19 cellular contexts compared by ENCODE assay signal in the genomic region with DNA sequence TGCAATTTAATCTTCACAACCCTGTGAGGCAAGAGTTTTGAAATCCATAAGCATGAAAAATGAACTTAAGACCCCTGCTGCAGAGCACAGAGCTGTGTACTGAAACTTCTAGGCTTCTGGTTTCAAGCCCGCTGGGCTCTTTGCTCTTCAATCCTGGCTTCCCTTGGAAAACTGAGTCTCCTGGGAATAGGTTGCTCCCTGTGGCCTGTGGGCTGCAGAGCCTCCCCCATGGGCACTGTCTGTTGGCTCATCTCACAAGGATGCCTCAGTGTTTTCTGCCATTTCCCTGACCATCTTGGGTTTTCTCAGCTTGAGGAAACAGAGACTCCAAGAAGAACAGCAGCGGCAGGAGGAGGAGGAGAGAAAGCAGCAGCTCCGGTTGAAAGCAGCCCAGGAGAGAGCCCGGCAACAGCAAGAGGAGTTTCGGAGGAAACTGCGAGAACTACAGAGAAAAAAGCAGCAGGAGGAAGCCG. TPM values are rescaled to one million over a fixed set of nuclear protein-coding genes. Genes with fewer than 3 reads are reported as not detected.
DNase-seq lines count a peak whose midpoint lies in the region; ATAC-seq, FAIRE-seq and TF ChIP-seq lines count a peak whose summit lies in the region.
"Had no signal": no experiment of that assay in that cellular context is flagged by ENCODE, and none has a peak within 500 bp of the region (broad histone marks: within the 10 kb centered on the region; RNA-seq: fewer than 3 reads in every experiment).

No MANE protein-coding gene starts in this region.

- no peaks in the 10 kb centered on the region for H3K79me2 ChIP-seq in HepG2 (ENCODE audit: insufficient read depth, low read length)

- no peak for TF ChIP-seq POLR2A in HepG2 (IDR thresholded peaks at IDR 0.05; ENCODE audit: insufficient read depth in 1 of 2, low read depth in 2 of 2, low read length in 2 of 2)
- TF ChIP-seq POLR2A in transverse colon (IDR thresholded peaks at IDR 0.05): no peak

- no peak overlapping the region for H3K4me2 ChIP-seq in HepG2 (ENCODE audit: low read depth, low read length)

- no TSS peak for BruUV-seq in HepG2 (replicated peaks; lab: Mats Ljungman, UMichigan)

- no peaks in the 10 kb centered on the region for H3K27me3 ChIP-seq in BE2C
- H3K27me3 ChIP-seq in endodermal cell (ENCODE audit: control insufficient read depth, insufficient read depth, low read length, poor library complexity, severe bottlenecking): no peaks in the 10 kb centered on the region
- no peaks in the 10 kb centered on the region for H3K27me3 ChIP-seq in HepG2 (ENCODE audit: control insufficient read depth in 1 of 2, insufficient read depth in 2 of 2, low read length in 2 of 2)
- no peaks in the 10 kb centered on the region for H3K27me3 ChIP-seq in transverse colon

- no peak overlapping the region for H3K27ac Mint-ChIP-seq in endodermal cell

- H3K27ac ChIP-seq in endodermal cell (ENCODE audit: low read depth, low read length) (no peak overlapping the region), HepG2 (ENCODE audit: extremely low read length, insufficient read depth, low read length) (no peak overlapping the region), transverse colon (no peak overlapping the region)
- H3K27ac ChIP-seq: RWPE1 had no signal

- H3K9me3 ChIP-seq in BE2C: no peaks in the 10 kb centered on the region
- no peaks in the 10 kb centered on the region for H3K9me3 ChIP-seq in endodermal cell (ENCODE audit: control insufficient read depth, low read length)
- no peaks in the 10 kb centered on the region for H3K9me3 ChIP-seq in HepG2 (ENCODE audit: low read length)
- no peaks in the 10 kb centered on the region for H3K9me3 ChIP-seq in transverse colon

- H3K27me3 Mint-ChIP-seq in endodermal cell (ENCODE audit: insufficient read depth): no peaks in the 10 kb centered on the region
- H3K27me3 Mint-ChIP-seq in activated T-cell treated with anti-CD3 and anti-CD28 coated beads, Interleukin-2, amount 50 U/mL, for 4 hours (ENCODE audit: low read depth): peaks cover 11% of the 10 kb centered on the region

- H2AFZ ChIP-seq in HepG2 (ENCODE audit: low read length): no peak overlapping the region

- H3K9me3 Mint-ChIP-seq in endodermal cell: no peaks in the 10 kb centered on the region
- no peaks in the 10 kb centered on the region for H3K9me3 Mint-ChIP-seq in activated T-cell treated with anti-CD3 and anti-CD28 coated beads, Interleukin-2, amount 50 U/mL, for 4 hours
- H3K9me3 Mint-ChIP-seq: CD4-positive, alpha-beta memory T cell had no signal

- intact Hi-C loops in HepG2 (cut with micrococcal nuclease; ENCODE audit: unreplicated experiment): no loop called here
- intact Hi-C loops in transverse colon (cut with DNase I; ENCODE audit: low total_unique reads): no loop called here

- in situ Hi-C loops in HepG2 (cut with HindIII; ENCODE audit: extremely low pct_ligation_motif_present, low pct_unique_long_range_greater_than_20kb): no loop called here
- in situ Hi-C loops in transverse colon (cut with MboI; ENCODE audit: low pct_ligation_motif_present in 1 of 4, low pct_unique_long_range_greater_than_20kb in 1 of 4, low sequenced_read_pairs in 3 of 4): loop anchor here in 1 of 4 donors (25.0 kb wide), 1 partner anchor 332 kb away; no protein-coding TSS in a partner anchor

- TF ChIP-seq CTCF in BE2C (IDR thresholded peaks at IDR 0.05; ENCODE audit: low read depth, low read length): no peak
- no peak for TF ChIP-seq CTCF in endodermal cell (conservative IDR thresholded peaks at IDR 0.05)
- TF ChIP-seq CTCF in HepG2 (CRISPR knock-in tag; IDR thresholded peaks at IDR 0.05): no peak
- TF ChIP-seq CTCF in transverse colon (IDR thresholded peaks at IDR 0.05): no peak

- ATAC-seq in HepG2 (peak; percentile 44), HG03460 (IDR thresholded peaks at IDR 0.05; ENCODE audit: unreplicated experiment) (no peak)
- no peak for ATAC-seq in activated T-cell treated with anti-CD3 and anti-CD28 coated beads, Interleukin-2, amount 50 U/mL, for 4 hours
- ATAC-seq: PC-3 had no signal

- POLR2A ChIA-PET in HepG2 (lab: Yijun Ruan, JAX): no interaction called here

- H3K4me1 Mint-ChIP-seq in endodermal cell: peaks cover 4% of the 10 kb centered on the region
- H3K4me1 Mint-ChIP-seq in activated T-cell treated with anti-CD3 and anti-CD28 coated beads, Interleukin-2, amount 50 U/mL, for 4 hours (ENCODE audit: low read depth): no peaks in the 10 kb centered on the region

- no peaks in the 10 kb centered on the region for H3K4me1 ChIP-seq in BE2C
- H3K4me1 ChIP-seq in endodermal cell (ENCODE audit: control insufficient read depth, insufficient read depth, low read length): no peaks in the 10 kb centered on the region
- H3K4me1 ChIP-seq in HepG2 (ENCODE audit: insufficient read depth, low read length): no peaks in the 10 kb centered on the region
- H3K4me1 ChIP-seq in transverse colon: no peaks in the 10 kb centered on the region

- no peak overlapping the region for H3K4me3 ChIP-seq in BE2C (ENCODE audit: low read depth, low read length)
- no peak overlapping the region for H3K4me3 ChIP-seq in endodermal cell (ENCODE audit: low read length)
- no peak overlapping the region for H3K4me3 ChIP-seq in HepG2 (replicated peaks in 1 of 3; ENCODE audit: insufficient read depth in 1 of 3, low read depth in 2 of 3, low read length in 3 of 3)
- no peak overlapping the region for H3K4me3 ChIP-seq in transverse colon

- no peak for FAIRE-seq in HepG2 (lab: Jason Lieb, UNC)
- FAIRE-seq: GM19239 had no signal

- TF ChIP-seq EP300 in HepG2 (IDR thresholded peaks at IDR 0.05; ENCODE audit: low read depth in 2 of 2, low read length in 2 of 2) (no peak), HepG2 (CRISPR knock-in tag; IDR thresholded peaks at IDR 0.05; ENCODE audit: borderline replicate concordance) (no peak), transverse colon (IDR thresholded peaks at IDR 0.05; ENCODE audit: low read depth) (no peak)

- H4K20me1 ChIP-seq in HepG2 (ENCODE audit: insufficient read depth, low read length): no peaks in the 10 kb centered on the region

- no peak for TF ChIP-seq RAD21 in HepG2 (CRISPR knock-in tag; IDR thresholded peaks at IDR 0.05)

- no peak overlapping the region for H3K9ac ChIP-seq in endodermal cell (ENCODE audit: extremely low read depth, low read length, poor library complexity, severe bottlenecking)
- no peak overlapping the region for H3K9ac ChIP-seq in HepG2 (ENCODE audit: insufficient read depth, low read depth, low read length)

- no peaks in the 10 kb centered on the region for H3K36me3 Mint-ChIP-seq in endodermal cell (ENCODE audit: low read depth)
- H3K36me3 Mint-ChIP-seq in activated T-cell treated with anti-CD3 and anti-CD28 coated beads, Interleukin-2, amount 50 U/mL, for 4 hours (ENCODE audit: insufficient read depth): no peaks in the 10 kb centered on the region
- H3K36me3 Mint-ChIP-seq: CD4-positive, alpha-beta memory T cell had no signal

- H3K4me3 Mint-ChIP-seq in endodermal cell: no peak overlapping the region
- H3K4me3 Mint-ChIP-seq in activated T-cell treated with anti-CD3 and anti-CD28 coated beads, Interleukin-2, amount 50 U/mL, for 4 hours: no peak overlapping the region
- H3K4me3 Mint-ChIP-seq: CD4-positive, alpha-beta memory T cell had no signal

- CTCF ChIA-PET in HepG2 (lab: Yijun Ruan, JAX; ENCODE audit: low intra/inter-chr PET ratio, low total read pairs): no interaction called here

- 89 to 90% methylated on average over 7 of the region's 7 CpGs for WGBS in endodermal cell (ENCODE audit: insufficient coverage in 1 of 2, insufficient read length in 1 of 2), 2 experiments
- 63% methylated on average over 7 of the region's 7 CpGs for WGBS in HepG2 (ENCODE audit: low lambda C conversion rate)
- 63 to 86% methylated on average over 6 to 7 of the region's 7 CpGs for WGBS in transverse colon (ENCODE audit: low coverage in 1 of 2), 2 donors

- peak; percentile 25 for DNase-seq in BE2C
- DNase-seq in SK-N-DZ (ENCODE audit: low spot score): peak; percentile 27
- DNase-seq in endodermal cell: peak; percentile 56
- DNase-seq in HepG2 (ENCODE audit: low spot score): no peak
- no peak for DNase-seq in NCI-H2196 (lab: John Stamatoyannopoulos, UW; ENCODE audit: unreplicated experiment)
- no peak for DNase-seq in transverse colon
- no peak for DNase-seq in activated T-cell treated with anti-CD3 and anti-CD28 coated beads, Interleukin-2, amount 50 U/mL, for 4 hours
- DNase-seq: 8988T; CD4-positive, alpha-beta memory T cell; HCEC 1CT; KBM-7; NCI-H1436; NCI-H2029 treated with DMSO at 0.1 percent for 48 hours; NCI-H510A; NCI-H774; PC-3 had no signal

- no peaks in the 10 kb centered on the region for H3K36me3 ChIP-seq in BE2C
- no peaks in the 10 kb centered on the region for H3K36me3 ChIP-seq in endodermal cell (ENCODE audit: control insufficient read depth, insufficient read depth, low read length)
- H3K36me3 ChIP-seq in HepG2 (replicated peaks in 1 of 2; ENCODE audit: control insufficient read depth in 1 of 2, insufficient read depth in 2 of 2, low read length in 2 of 2): no peaks in the 10 kb centered on the region
- H3K36me3 ChIP-seq in transverse colon: no peaks in the 10 kb centered on the region

RNA-seq across cellular contexts. Expression of a gene that starts 44.5 kb away (rescaled TPM):
- 156 TPM for polyA plus RNA-seq in BE2C (2012; ENCODE audit: insufficient read depth, insufficient read length, low read depth)
- 230 and 252 TPM in 2 replicates for polyA plus RNA-seq in SK-N-DZ (2014; cell fraction: cytosol; rRNA removed)
- polyA plus RNA-seq in SK-N-DZ (2014; cell fraction: nucleus; rRNA removed): 121 and 133 TPM in 2 replicates
- total RNA-seq in endodermal cell (100 to 1,000 TPM; 168 to 183 TPM), HepG2 (2016; rRNA removed; fragmentation: Illumina TruSeq; extraction: Trizol) (173 and 267 TPM in 2 replicates), transverse colon (10 to 100 TPM; 15.3 to 69.1 (median 54.3) TPM)
- 151 TPM for polyA plus RNA-seq in endodermal cell (2013, experiment 1 of 2)
- polyA plus RNA-seq in endodermal cell (2013, experiment 2 of 2): 147 TPM
- total RNA-seq in HepG2 (2016; cell fraction: cytosol; rRNA removed; fragmentation: Illumina TruSeq; extraction: Trizol; ENCODE audit: low read depth): 49.4 and 50.3 TPM in 2 replicates
- total RNA-seq in HepG2 (2016; cell fraction: insoluble cytoplasmic fraction; rRNA removed; fragmentation: Illumina TruSeq; extraction: Trizol): 180 and 275 TPM in 2 replicates
- 126 and 129 TPM in 2 replicates for total RNA-seq in HepG2 (2016; cell fraction: membrane; rRNA removed; fragmentation: Illumina TruSeq; extraction: Trizol)
- total RNA-seq in HepG2 (2016; cell fraction: nucleus; rRNA removed; fragmentation: Illumina TruSeq; extraction: Trizol): 67.2 and 70.9 TPM in 2 replicates
- 66.6 and 101 TPM in 2 replicates for polyA plus RNA-seq in HepG2 (2011; rRNA removed)
- 30.8 and 49.8 TPM in 2 replicates for polyA plus RNA-seq in HepG2 (2011; cell fraction: cytosol; rRNA removed)
- 9.5 and 13.2 TPM in 2 replicates for polyA plus RNA-seq in HepG2 (2011; cell fraction: nucleus; rRNA removed)
- 125 and 152 TPM in 2 replicates for polyA plus RNA-seq in HepG2 (2012)
- polyA plus RNA-seq in HepG2 (2016; cell fraction: cytosol; fragmentation: Illumina TruSeq; extraction: Trizol; ENCODE audit: low read depth): 46.4 and 59.6 TPM in 2 replicates
- polyA plus RNA-seq in HepG2 (2016; cell fraction: insoluble cytoplasmic fraction; fragmentation: Illumina TruSeq; extraction: Trizol; ENCODE audit: low read depth): 350 and 397 TPM in 2 replicates
- polyA plus RNA-seq in HepG2 (2016; cell fraction: membrane; fragmentation: Illumina TruSeq; extraction: Trizol; ENCODE audit: low read depth): 114 and 128 TPM in 2 replicates
- polyA plus RNA-seq in HepG2 (2016; cell fraction: nucleus; fragmentation: Illumina TruSeq; extraction: Trizol; ENCODE audit: insufficient read depth, low read depth): 128 and 143 TPM in 2 replicates
- polyA minus RNA-seq in HepG2 (2011; rRNA and poly(A)+ RNA removed; ENCODE audit: low replicate concordance): 20.6 and 23.3 TPM in 2 replicates
- 48.4 and 52.0 TPM in 2 replicates for polyA minus RNA-seq in HepG2 (2011; cell fraction: cytosol; rRNA and poly(A)+ RNA removed)
- polyA minus RNA-seq in HepG2 (2011; cell fraction: nucleus; rRNA and poly(A)+ RNA removed): 24.3 and 25.2 TPM in 2 replicates
- total RNA-seq in activated T-cell treated with anti-CD3 and anti-CD28 coated beads, Interleukin-2, amount 50 U/mL, for 4 hours: 100 to 1,000 TPM in 2 of 3 donors, 10 to 100 TPM in 1; 96.6 to 110 (median 105) TPM

Comparison
In these comparisons a context has a peak if more than half of its experiments do, and no peak if none do; other contexts are left out.
1. DNase-seq: peak in BE2C (single experiment), SK-N-DZ (single experiment) and endodermal cell (single experiment); none in HepG2 (single experiment), NCI-H2196 (single experiment), transverse colon (single experiment) and activated T-cell treated with anti-CD3 and anti-CD28 coated beads, Interleukin-2, amount 50 U/mL, for 4 hours (single experiment).